15 cellular contexts compared by ENCODE assay signal in genomic region chr1:28064064-28064463, GRCh38. TPM values are rescaled to one million over a fixed set of nuclear protein-coding genes. Genes with fewer than 3 reads are reported as not detected.
DNase-seq lines count a peak whose midpoint lies in the region; ATAC-seq, FAIRE-seq and TF ChIP-seq lines count a peak whose summit lies in the region.
"Had no signal": no experiment of that assay in that cellular context is flagged by ENCODE, and none has a peak within 500 bp of the region (broad histone marks: within the 10 kb centered on the region; RNA-seq: fewer than 3 reads in every experiment).

No MANE protein-coding gene starts in this region.

- peak; percentile 41 to 51 for ATAC-seq in activated CD4-positive, CD25-positive, alpha-beta regulatory T cell treated with anti-CD3 and anti-CD28 coated beads, Interleukin-2, amount 50 U/mL, for 24 hours
- no peak for ATAC-seq in GM21381 (IDR thresholded peaks at IDR 0.05; ENCODE audit: unreplicated experiment)

- CTCF ChIA-PET in OCI-LY7 (lab: Charles Lee; ENCODE audit: unreplicated experiment): no interaction called here

- no peak for TF ChIP-seq POLR2A in transverse colon (IDR thresholded peaks at IDR 0.05)

- no peaks in the 10 kb centered on the region for H4K20me1 ChIP-seq in OCI-LY7 (ENCODE audit: insufficient read depth, low read length)

- H2AFZ ChIP-seq in OCI-LY7 (ENCODE audit: low read length): no peak overlapping the region

- POLR2A ChIA-PET in OCI-LY7 (lab: Charles Lee): interaction anchor here (0.7 to 9.5 kb wide), 4 partner anchors 12 to 334 kb away, joined by 3 to 138 read pairs (median 8); partner anchors contain the start of gene EYA3

- H3K36me3 ChIP-seq in OCI-LY7 (ENCODE audit: insufficient read depth, low read length): peaks cover 24% of the 10 kb centered on the region
- no peaks in the 10 kb centered on the region for H3K36me3 ChIP-seq in transverse colon
- H3K36me3 ChIP-seq: ovary had no signal

- no peak for TF ChIP-seq EP300 in transverse colon (IDR thresholded peaks at IDR 0.05; ENCODE audit: low read depth)

- H3K79me2 ChIP-seq in OCI-LY7 (ENCODE audit: insufficient read depth, low read depth, low read length): peaks cover 100% of the 10 kb centered on the region

- no peak for TF ChIP-seq CTCF in OCI-LY7 (conservative IDR thresholded peaks at IDR 0.05; ENCODE audit: low read length)
- no peak for TF ChIP-seq CTCF in transverse colon (IDR thresholded peaks at IDR 0.05)

- H3K9me2 ChIP-seq in OCI-LY7 (ENCODE audit: insufficient read depth, low read length): no peaks in the 10 kb centered on the region

- no TSS peak for BruUV-seq in OCI-LY7 (replicated peaks; lab: Mats Ljungman, UMichigan)

- DNase-seq in activated CD4-positive, CD25-positive, alpha-beta regulatory T cell (lab: John Stamatoyannopoulos, UW): no peak
- DNase-seq in OCI-LY7 (ENCODE audit: low spot score) (peak; percentile 44), skeletal muscle cell (ENCODE audit: low read depth) (peak; percentile 39), transverse colon (no peak), hypothalamus (lab: John Stamatoyannopoulos, UW) (no peak)
- DNase-seq: ACHN; activated CD4-positive, alpha-beta T cell treated with anti-CD3 and anti-CD28 coated beads for 48 hours; Calu3; midbrain; NCI-H1930; ovary had no signal

- H3K4me1 ChIP-seq in OCI-LY7 (ENCODE audit: insufficient read depth, low read length, poor library complexity, severe bottlenecking) (peaks cover 81% of the 10 kb centered on the region), transverse colon (peaks cover 3 to 18% (median 10%) of the 10 kb centered on the region in 4 donors)

- FAIRE-seq in colon (lab: Jason Lieb, UNC): peak; percentile 61
- FAIRE-seq: H54 had no signal

- intact Hi-C loops in OCI-LY7 (cut with micrococcal nuclease; ENCODE audit: unreplicated experiment): no loop called here
- intact Hi-C loops in transverse colon (cut with DNase I; ENCODE audit: low total_unique reads): no loop called here

- H3K27ac ChIP-seq in OCI-LY7 (ENCODE audit: low read depth, low read length, poor library complexity, severe bottlenecking): peak overlapping the region; percentile 88
- H3K27ac ChIP-seq in transverse colon: no peak overlapping the region
- H3K27ac ChIP-seq: ovary had no signal

- H3K27me3 ChIP-seq in transverse colon: no peaks in the 10 kb centered on the region
- H3K27me3 ChIP-seq: ovary had no signal

- peak overlapping the region; percentile 74 for H3K4me2 ChIP-seq in OCI-LY7 (ENCODE audit: low read length)

- in situ Hi-C loops in transverse colon (cut with MboI; ENCODE audit: low pct_ligation_motif_present in 1 of 4, low pct_unique_long_range_greater_than_20kb in 1 of 4, low sequenced_read_pairs in 3 of 4): no loop called here

- 44 to 59% methylated on average over 5 of the region's 5 CpGs for WGBS in transverse colon (ENCODE audit: low coverage in 1 of 2), 2 donors

- H3K4me3 ChIP-seq in OCI-LY7 (ENCODE audit: low read depth, low read length, poor library complexity, severe bottlenecking) (peak overlapping the region; percentile 63), skeletal muscle cell (ENCODE audit: low read depth, low read length) (no peak overlapping the region), transverse colon (no peak overlapping the region)
- H3K4me3 ChIP-seq: ovary had no signal

- H3K9me3 ChIP-seq in OCI-LY7 (ENCODE audit: low read length) (peaks cover 6% of the 10 kb centered on the region), transverse colon (no peaks in the 10 kb centered on the region)
- H3K9me3 ChIP-seq: ovary had no signal

RNA-seq across cellular contexts. Expression of gene EYA3, which starts 24.3 kb away (rescaled TPM):
- 24.1 and 29.0 TPM in 2 replicates for total RNA-seq in OCI-LY7 (2014; rRNA removed; shearing (Covaris generic))
- total RNA-seq in OCI-LY7 (2022) (104 and 114 TPM in 2 replicates), transverse colon (10 to 100 TPM; 14.6 to 50.2 (median 18.5) TPM)

Comparison
In these comparisons a context has a peak if more than half of its experiments do, and no peak if none do; other contexts are left out.
1. DNase-seq: peak in OCI-LY7 (single experiment) and skeletal muscle cell (single experiment); none in activated CD4-positive, CD25-positive, alpha-beta regulatory T cell (0 of 4), transverse colon (single experiment) and hypothalamus (0 of 51).